ENCODE assay signal across 16 cellular contexts in the genomic region with DNA sequence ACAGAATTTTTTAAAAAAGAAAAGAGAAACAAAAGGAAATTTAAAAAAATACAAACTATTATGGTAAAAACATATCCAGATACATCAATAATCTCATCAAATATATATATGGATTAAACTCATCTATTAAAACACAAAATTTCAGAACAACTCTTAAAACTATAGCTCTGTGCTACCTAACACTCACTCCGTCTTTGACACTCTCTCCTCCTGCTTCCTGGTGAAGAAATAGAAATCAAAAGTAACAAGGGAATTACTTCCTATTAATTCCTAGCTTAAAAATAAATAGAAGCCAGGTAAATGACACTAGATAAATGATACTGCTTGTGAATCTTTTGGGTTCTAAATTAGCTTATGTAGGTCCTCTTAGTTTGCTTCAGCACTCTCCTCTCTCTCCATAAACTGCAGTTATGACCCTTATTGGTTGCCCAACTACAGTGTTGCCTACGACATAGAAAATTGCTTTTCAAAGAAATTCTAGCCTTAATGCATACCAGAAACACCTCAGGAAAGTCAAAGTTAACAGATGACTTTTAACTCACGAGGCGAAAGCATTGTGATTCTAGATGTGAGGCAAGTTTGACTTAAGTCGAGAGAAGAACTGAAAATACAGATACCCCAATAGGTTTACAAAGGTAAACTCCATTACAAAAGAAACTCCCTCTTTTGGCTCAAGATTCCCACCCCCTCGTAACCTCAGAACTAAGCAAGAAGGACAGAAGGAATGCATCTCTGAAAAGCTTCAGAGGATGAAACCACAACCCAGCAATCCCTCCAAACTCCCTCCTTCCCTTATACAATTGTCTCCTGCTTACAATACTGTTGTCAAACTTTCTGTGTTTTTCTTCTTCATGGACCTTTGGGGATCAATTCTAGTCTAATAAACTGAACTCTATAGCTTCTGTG.
DNase-seq lines count a peak whose midpoint lies in the region; ATAC-seq and TF ChIP-seq lines count a peak whose summit lies in the region.
"Had no signal": no experiment of that assay in that cellular context is flagged by ENCODE, and none has a peak within 500 bp of the region (broad histone marks: within the 10 kb centered on the region; RNA-seq: fewer than 3 reads in every experiment).

No MANE protein-coding gene starts in this region.

- 66 to 80% (median 71%) methylated on average over 6 of the region's 6 CpGs for WGBS in spleen, 5 donors

- H3K27me3 Mint-ChIP-seq in activated T-helper 17 cell treated with anti-CD3 and anti-CD28 coated beads, Interleukin-2, amount 50 U/mL, for 72 hours, result no peaks in the 10 kb centered on the region

- H3K27ac ChIP-seq in left ventricle myocardium inferior (replicated peaks) (peak overlapping the region; percentile 55), HUES6 (ENCODE audit: low read depth, low read length) (no peak overlapping the region), iPS-20b (ENCODE audit: low read length) (no peak overlapping the region), spleen (peak overlapping the region in 6 of 8 donors; percentile 17 to 60 (median 41))
- H3K27ac ChIP-seq: KMS-11, vagina had no signal

- no peak overlapping the region for H3K27ac Mint-ChIP-seq in activated T-helper 17 cell treated with anti-CD3 and anti-CD28 coated beads, Interleukin-2, amount 50 U/mL, for 72 hours
- H3K27ac Mint-ChIP-seq: mesothelial cell of epicardium had no signal

- no peaks in the 10 kb centered on the region for H3K36me3 Mint-ChIP-seq in activated T-helper 17 cell treated with anti-CD3 and anti-CD28 coated beads, Interleukin-2, amount 50 U/mL, for 72 hours (ENCODE audit: low read depth)
- H3K36me3 Mint-ChIP-seq: mesothelial cell of epicardium had no signal

- H3K4me1 Mint-ChIP-seq in activated T-helper 17 cell treated with anti-CD3 and anti-CD28 coated beads, Interleukin-2, amount 50 U/mL, for 72 hours, result no peaks in the 10 kb centered on the region

- no peaks in the 10 kb centered on the region for H3K36me3 ChIP-seq in left ventricle myocardium inferior
- no peaks in the 10 kb centered on the region for H3K36me3 ChIP-seq in HUES6 (ENCODE audit: control insufficient read depth, insufficient read depth, low read length)
- H3K36me3 ChIP-seq in iPS-20b (ENCODE audit: insufficient read depth, low read depth, low read length), result no peaks in the 10 kb centered on the region
- no peaks in the 10 kb centered on the region for H3K36me3 ChIP-seq in spleen
- H3K36me3 ChIP-seq: vagina had no signal

- TF ChIP-seq POLR2A in spleen (IDR thresholded peaks at IDR 0.05), result no peak

- no peaks in the 10 kb centered on the region for H3K9me3 ChIP-seq in left ventricle myocardium inferior (replicated peaks)
- no peaks in the 10 kb centered on the region for H3K9me3 ChIP-seq in HUES6 (ENCODE audit: control insufficient read depth, insufficient read depth, low read depth, low read length)
- H3K9me3 ChIP-seq in iPS-20b (ENCODE audit: insufficient read depth, low read depth, low read length), result no peaks in the 10 kb centered on the region
- no peaks in the 10 kb centered on the region for H3K9me3 ChIP-seq in spleen
- H3K9me3 ChIP-seq: vagina had no signal

- H3K9ac ChIP-seq in HUES6 (ENCODE audit: low read length) (no peak overlapping the region), iPS-20b (ENCODE audit: low read depth, low read length) (no peak overlapping the region)
- H3K9ac ChIP-seq: KMS-11 had no signal

- peak overlapping the region; percentile 52 for H3K4me3 ChIP-seq in left ventricle myocardium inferior
- H3K4me3 ChIP-seq in HUES6 (ENCODE audit: low read depth, low read length), result peak overlapping the region; percentile 19; the same call in 1 of the 2 replicates
- peak overlapping the region; percentile 31; the same call in 1 of the 2 replicates for H3K4me3 ChIP-seq in iPS-20b (ENCODE audit: low read length)
- H3K4me3 ChIP-seq in spleen, result peak overlapping the region in 2 of 8 donors; percentile 20 to 56
- H3K4me3 ChIP-seq: vagina had no signal

- no peak for TF ChIP-seq CTCF in left ventricle myocardium inferior (IDR thresholded peaks at IDR 0.05; ENCODE audit: borderline replicate concordance)
- TF ChIP-seq CTCF in spleen (IDR thresholded peaks at IDR 0.05 in 8 of 11, conservative IDR thresholded peaks at IDR 0.05 in 3 of 11), result no peak

- ATAC-seq in Right ventricle myocardium inferior (no peak), HG03354 (IDR thresholded peaks at IDR 0.05; ENCODE audit: poor library complexity, severe bottlenecking, unreplicated experiment) (no peak)
- ATAC-seq in activated T-helper 17 cell treated with anti-CD3 and anti-CD28 coated beads, Interleukin-2, amount 50 U/mL, for 72 hours (replicated peaks), result no peak
- ATAC-seq: activated T-cell treated with anti-CD3 and anti-CD28 coated beads, Interleukin-2, amount 50 U/mL, for 4 hours; Panc1 had no signal

- H3K9me3 Mint-ChIP-seq in activated T-helper 17 cell treated with anti-CD3 and anti-CD28 coated beads, Interleukin-2, amount 50 U/mL, for 72 hours, result peaks cover 4% of the 10 kb centered on the region
- H3K9me3 Mint-ChIP-seq: activated T-cell treated with anti-CD3 and anti-CD28 coated beads, Interleukin-2, amount 50 U/mL, for 4 hours; mesothelial cell of epicardium had no signal

- H3K4me1 ChIP-seq in left ventricle myocardium inferior, result no peaks in the 10 kb centered on the region
- peaks cover 12% of the 10 kb centered on the region for H3K4me1 ChIP-seq in HUES6 (ENCODE audit: control insufficient read depth, insufficient read depth, low read length)
- H3K4me1 ChIP-seq in iPS-20b (ENCODE audit: insufficient read depth, low read length), result peaks cover 4% of the 10 kb centered on the region
- H3K4me1 ChIP-seq in spleen, result no peaks in the 10 kb centered on the region
- H3K4me1 ChIP-seq: vagina had no signal

- intact Hi-C loops in left ventricle myocardium inferior (cut with micrococcal nuclease), result no loop called here
- intact Hi-C loops in Right ventricle myocardium inferior (cut with DNase I), result loop anchor here (10.0 kb wide), 1 partner anchor 148 kb away; no protein-coding TSS in a partner anchor
- intact Hi-C loops in spleen (cut with DNase I; ENCODE audit: low total_unique reads), result no loop called here

- DNase-seq in left ventricle myocardium inferior (no peak), Right ventricle myocardium inferior (ENCODE audit: missing footprints) (no peak), spleen (no peak), H4 (ENCODE audit: low spot score) (no peak)
- DNase-seq: activated T-cell treated with anti-CD3 and anti-CD28 coated beads, Interleukin-2, amount 50 U/mL, for 4 hours; central memory CD4-positive, alpha-beta T cell; kidney glomerular epithelial cell; NCI-H1105 had no signal

- H3K27me3 ChIP-seq in left ventricle myocardium inferior (ENCODE audit: low read depth), result no peaks in the 10 kb centered on the region
- H3K27me3 ChIP-seq in HUES6 (ENCODE audit: control insufficient read depth, insufficient read depth, low read length), result no peaks in the 10 kb centered on the region
- no peaks in the 10 kb centered on the region for H3K27me3 ChIP-seq in iPS-20b (ENCODE audit: insufficient read depth, low read length)
- no peaks in the 10 kb centered on the region for H3K27me3 ChIP-seq in spleen (replicated peaks in 1 of 7)
- H3K27me3 ChIP-seq: vagina had no signal

- no peak overlapping the region for H3K4me3 Mint-ChIP-seq in activated T-helper 17 cell treated with anti-CD3 and anti-CD28 coated beads, Interleukin-2, amount 50 U/mL, for 72 hours
- H3K4me3 Mint-ChIP-seq: mesothelial cell of epicardium had no signal

Comparison
In these comparisons a context has a peak if more than half of its experiments do, and no peak if none do; other contexts are left out.
1. H3K27ac ChIP-seq: peak in left ventricle myocardium inferior (single experiment) and spleen (6 of 8); none in HUES6 (single experiment) and iPS-20b (single experiment).